Comparison of ENCODE assay signal across 8 cellular contexts in the genomic region with DNA sequence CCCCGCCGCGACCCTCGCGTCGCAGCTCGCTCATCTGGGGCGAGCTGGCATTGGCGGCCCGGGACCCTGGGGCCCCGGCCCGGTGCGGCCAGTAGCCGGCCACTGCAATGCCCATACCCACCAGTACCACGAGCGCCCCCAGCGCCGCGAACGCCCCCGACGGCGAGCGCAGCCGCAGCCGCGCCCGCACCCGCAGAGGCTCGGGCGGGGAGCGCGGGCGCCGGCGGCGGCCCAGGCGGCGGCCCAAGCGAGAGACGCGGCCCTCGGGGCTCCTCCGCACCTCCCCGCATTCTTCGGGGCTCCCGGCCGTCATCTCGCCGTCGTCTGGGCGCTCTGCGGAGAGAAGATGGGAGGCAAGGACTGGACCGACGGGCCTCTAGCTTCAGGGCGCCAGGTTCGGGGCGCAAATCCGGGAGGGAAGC. TPM values are rescaled to one million over a fixed set of nuclear protein-coding genes. Genes with fewer than 3 reads are reported as not detected.
DNase-seq lines count a peak whose midpoint lies in the region; ATAC-seq and TF ChIP-seq lines count a peak whose summit lies in the region.

No MANE protein-coding gene starts in this region.

- no peaks in the 10 kb centered on the region for H3K9me2 ChIP-seq in PC-9 (ENCODE audit: insufficient read depth)

- POLR2A ChIA-PET in activated CD4-positive, alpha-beta T cell treated with anti-CD3 and anti-CD28 coated beads for 36 hours (lab: Charles Lee): no interaction called here
- POLR2A ChIA-PET in PC-9 (lab: Charles Lee; ENCODE audit: unreplicated experiment): no interaction called here

- no TSS peak for BruUV-seq in PC-9 (replicated peaks; lab: Mats Ljungman, UMichigan)

- no peak overlapping the region for H3K9ac ChIP-seq in iPS-20b (ENCODE audit: low read depth, low read length)

- peaks cover 20% of the 10 kb centered on the region for H3K36me3 ChIP-seq in iPS-20b (ENCODE audit: insufficient read depth, low read depth, low read length)
- H3K36me3 ChIP-seq in PC-9 (ENCODE audit: low read depth): no peaks in the 10 kb centered on the region

- H3K27ac Mint-ChIP-seq in activated CD4-positive, alpha-beta T cell treated with anti-CD3 and anti-CD28 coated beads for 36 hours: no peak overlapping the region
- no peak overlapping the region for H3K27ac Mint-ChIP-seq in activated naive CD8-positive, alpha-beta T cell treated with anti-CD3 and anti-CD28 coated beads, Interleukin-2, amount 50 U/mL, for 24 hours
- H3K27ac Mint-ChIP-seq in stimulated activated naive CD8-positive, alpha-beta T cell treated with anti-CD3 and anti-CD28 coated beads, Interleukin-15, amount 100 ng/mL, for 72 hours: no peak overlapping the region

- DNase-seq in activated CD4-positive, alpha-beta T cell treated with anti-CD3 and anti-CD28 coated beads for 36 hours: no peak
- DNase-seq in activated CD4-positive, alpha-beta T cell treated with anti-CD3 and anti-CD28 coated beads for 4 hours: no peak
- DNase-seq in activated naive CD8-positive, alpha-beta T cell treated with anti-CD3 and anti-CD28 coated beads, Interleukin-2, amount 50 U/mL, for 24 hours: no peak
- no peak for DNase-seq in stimulated activated naive CD8-positive, alpha-beta T cell treated with anti-CD3 and anti-CD28 coated beads, Interleukin-15, amount 100 ng/mL, for 72 hours
- DNase-seq in NCI-H1105 (lab: John Stamatoyannopoulos, UW) (no peak), PC-9 (no peak), SW 1271 (lab: John Stamatoyannopoulos, UW) (no peak)

- peaks cover 12% of the 10 kb centered on the region for H3K27me3 Mint-ChIP-seq in activated CD4-positive, alpha-beta T cell treated with anti-CD3 and anti-CD28 coated beads for 36 hours
- H3K27me3 Mint-ChIP-seq in activated naive CD8-positive, alpha-beta T cell treated with anti-CD3 and anti-CD28 coated beads, Interleukin-2, amount 50 U/mL, for 24 hours: peaks cover 16% of the 10 kb centered on the region
- peaks cover 29% of the 10 kb centered on the region for H3K27me3 Mint-ChIP-seq in stimulated activated naive CD8-positive, alpha-beta T cell treated with anti-CD3 and anti-CD28 coated beads, Interleukin-15, amount 100 ng/mL, for 72 hours

- H3K4me1 Mint-ChIP-seq in activated CD4-positive, alpha-beta T cell treated with anti-CD3 and anti-CD28 coated beads for 36 hours: peaks cover 2% of the 10 kb centered on the region
- H3K4me1 Mint-ChIP-seq in activated naive CD8-positive, alpha-beta T cell treated with anti-CD3 and anti-CD28 coated beads, Interleukin-2, amount 50 U/mL, for 24 hours: peaks cover 14% of the 10 kb centered on the region
- peaks cover 31% of the 10 kb centered on the region for H3K4me1 Mint-ChIP-seq in stimulated activated naive CD8-positive, alpha-beta T cell treated with anti-CD3 and anti-CD28 coated beads, Interleukin-15, amount 100 ng/mL, for 72 hours

- H3K4me1 ChIP-seq in iPS-20b (ENCODE audit: insufficient read depth, low read length) (peaks cover 5% of the 10 kb centered on the region; the same call in 1 of the 2 replicates), PC-9 (replicated peaks; ENCODE audit: insufficient read depth) (no peaks in the 10 kb centered on the region)

- no peak for ATAC-seq in activated CD4-positive, alpha-beta T cell treated with anti-CD3 and anti-CD28 coated beads for 36 hours
- no peak for ATAC-seq in activated naive CD8-positive, alpha-beta T cell treated with anti-CD3 and anti-CD28 coated beads, Interleukin-2, amount 50 U/mL, for 24 hours
- peak; percentile 18 for ATAC-seq in stimulated activated naive CD8-positive, alpha-beta T cell treated with anti-CD3 and anti-CD28 coated beads, Interleukin-15, amount 100 ng/mL, for 72 hours

- no peaks in the 10 kb centered on the region for H3F3A ChIP-seq in PC-9 (ENCODE audit: insufficient read depth, low read depth)

- H3K27ac ChIP-seq in iPS-20b (ENCODE audit: low read length): no peak overlapping the region
- no peak overlapping the region for H3K27ac ChIP-seq in PC-9

- no peak for TF ChIP-seq CTCF in PC-9 (conservative IDR thresholded peaks at IDR 0.05)

- H3K9me3 Mint-ChIP-seq in activated CD4-positive, alpha-beta T cell treated with anti-CD3 and anti-CD28 coated beads for 36 hours (ENCODE audit: low read depth): no peaks in the 10 kb centered on the region
- H3K9me3 Mint-ChIP-seq in activated naive CD8-positive, alpha-beta T cell treated with anti-CD3 and anti-CD28 coated beads, Interleukin-2, amount 50 U/mL, for 24 hours: no peaks in the 10 kb centered on the region
- H3K9me3 Mint-ChIP-seq in stimulated activated naive CD8-positive, alpha-beta T cell treated with anti-CD3 and anti-CD28 coated beads, Interleukin-15, amount 100 ng/mL, for 72 hours: no peaks in the 10 kb centered on the region

- no peaks in the 10 kb centered on the region for H3K9me3 ChIP-seq in iPS-20b (ENCODE audit: insufficient read depth, low read depth, low read length)
- no peaks in the 10 kb centered on the region for H3K9me3 ChIP-seq in PC-9 (ENCODE audit: insufficient read depth, low read depth)

- CTCF ChIA-PET in activated CD4-positive, alpha-beta T cell treated with anti-CD3 and anti-CD28 coated beads for 36 hours (lab: Charles Lee): interaction anchor here (0.6 to 4.6 kb wide), 10 partner anchors 9 to 299 kb away, joined by 3 to 22 read pairs (median 4); a partner anchor contains a TSS
- CTCF ChIA-PET in PC-9 (lab: Charles Lee): no interaction called here

- H4K20me1 ChIP-seq in PC-9 (ENCODE audit: insufficient read depth): no peaks in the 10 kb centered on the region

- H3K4me2 ChIP-seq in PC-9: no peak overlapping the region

- H3K36me3 Mint-ChIP-seq in activated CD4-positive, alpha-beta T cell treated with anti-CD3 and anti-CD28 coated beads for 36 hours (ENCODE audit: low read depth): peaks cover 13% of the 10 kb centered on the region
- H3K36me3 Mint-ChIP-seq in activated naive CD8-positive, alpha-beta T cell treated with anti-CD3 and anti-CD28 coated beads, Interleukin-2, amount 50 U/mL, for 24 hours (ENCODE audit: low read depth): peaks cover 13% of the 10 kb centered on the region

- intact Hi-C loops in activated CD4-positive, alpha-beta T cell treated with anti-CD3 and anti-CD28 coated beads for 36 hours (cut with DNase I, micrococcal nuclease): loop anchor here (1.0 to 5.0 kb wide), 7 partner anchors 59 to 239 kb away; a partner anchor contains a TSS
- intact Hi-C loops in PC-9 (cut with micrococcal nuclease; ENCODE audit: unreplicated experiment): no loop called here

- H3K79me2 ChIP-seq in PC-9 (ENCODE audit: low read depth): no peaks in the 10 kb centered on the region

- no peak overlapping the region for H2AFZ ChIP-seq in PC-9

- H3K4me3 Mint-ChIP-seq in activated CD4-positive, alpha-beta T cell treated with anti-CD3 and anti-CD28 coated beads for 36 hours: peak overlapping the region; percentile 17
- peak overlapping the region; percentile 24 for H3K4me3 Mint-ChIP-seq in activated naive CD8-positive, alpha-beta T cell treated with anti-CD3 and anti-CD28 coated beads, Interleukin-2, amount 50 U/mL, for 24 hours
- H3K4me3 Mint-ChIP-seq in stimulated activated naive CD8-positive, alpha-beta T cell treated with anti-CD3 and anti-CD28 coated beads, Interleukin-15, amount 100 ng/mL, for 72 hours: peak overlapping the region; percentile 44 to 45

- peaks cover 60% of the 10 kb centered on the region for H3K27me3 ChIP-seq in iPS-20b (ENCODE audit: insufficient read depth, low read length)
- no peaks in the 10 kb centered on the region for H3K27me3 ChIP-seq in PC-9 (ENCODE audit: insufficient read depth, low read depth)

- H3K4me3 ChIP-seq in iPS-20b (ENCODE audit: low read length) (peak overlapping the region; percentile 75; the same call in 1 of the 2 replicates), PC-9 (no peak overlapping the region)

RNA-seq across cellular contexts. Expression of a gene that starts 2.2 kb away (rescaled TPM):
- total RNA-seq in activated CD4-positive, alpha-beta T cell treated with anti-CD3 and anti-CD28 coated beads for 36 hours: 1 to 10 TPM; 1.1 TPM
- 1.1 and 1.2 TPM in 2 replicates for total RNA-seq in PC-9 (2021)
